In the genomic region with DNA sequence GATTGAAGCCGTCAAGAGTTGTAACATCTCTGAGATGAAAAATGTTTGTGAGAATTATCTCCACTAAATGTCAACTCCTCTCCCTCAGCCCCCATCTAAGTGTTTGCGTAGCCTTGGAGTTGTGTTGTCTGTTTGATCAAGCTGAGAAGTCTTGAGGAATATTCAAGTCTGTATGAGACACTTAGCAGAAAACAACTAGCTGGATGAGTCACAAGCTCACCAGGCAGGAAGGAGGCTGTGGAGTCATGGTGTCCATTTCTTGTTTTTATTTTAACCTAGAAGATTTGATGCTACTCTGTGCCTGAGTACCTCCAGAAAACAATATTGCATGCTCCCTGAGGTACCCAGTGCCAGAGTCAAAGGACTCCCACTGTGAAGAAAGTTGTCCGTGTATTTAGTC, we compare ENCODE assay signal across 18 cellular contexts.
A peak's percentile ranks its signal among the peaks of the same experiment; 100 is the strongest.
DNase-seq lines count a peak whose midpoint lies in the region; ATAC-seq and TF ChIP-seq lines count a peak whose summit lies in the region.
"Had no signal": no experiment of that assay in that cellular context is flagged by ENCODE, and none has a peak within 500 bp of the region (broad histone marks: within the 10 kb centered on the region; RNA-seq: fewer than 3 reads in every experiment).

No MANE protein-coding gene starts in this region.

- DNase-seq in LHCN-M2 (ENCODE audit: low read depth) (peak; percentile 17), RWPE2 (ENCODE audit: low spot score) (no peak), fibroblast of mammary gland (ENCODE audit: low read depth) (peak; percentile 3), superior temporal gyrus (ENCODE audit: extremely low spot score) (peak; percentile 22), NCI-H526 treated with DMSO at 0.1 percent for 48 hours (lab: John Stamatoyannopoulos, UW) (no peak)
- DNase-seq in activated CD4-positive, alpha-beta T cell treated with anti-CD3 and anti-CD28 coated beads, Interleukin-2, amount 10 ng/mL, durations not matched to agents 24 days and 14 days: no peak
- DNase-seq: activated effector memory CD4-positive, alpha-beta T cell treated with Interleukin-2 at 50 U/mL for 16 hours; C1 segment of cervical spinal cord; DMS 273 treated with DMSO at 0.1 percent for 48 hours; NCI-H1417 treated with DMSO at 0.1 percent for 48 hours; NCI-H510A treated with DMSO at 0.1 percent for 48 hours; SJCRH30; testis had no signal

- no peaks in the 10 kb centered on the region for H3K27me3 ChIP-seq in RWPE2 (ENCODE audit: insufficient read depth, poor library complexity, severe bottlenecking)
- H3K27me3 ChIP-seq: gastroesophageal sphincter, SJCRH30, testis had no signal

- H3K36me3 Mint-ChIP-seq in activated CD4-positive, alpha-beta T cell treated with anti-CD3 and anti-CD28 coated beads, Interleukin-2, amount 10 ng/mL, durations not matched to agents 24 days and 14 days (ENCODE audit: low read depth): no peaks in the 10 kb centered on the region

- no peaks in the 10 kb centered on the region for H3K9me3 ChIP-seq in RWPE2 (ENCODE audit: severe bottlenecking)
- H3K9me3 ChIP-seq: gastroesophageal sphincter, HAP-1, SJCRH30, testis had no signal

- no peak overlapping the region for H3K4me3 Mint-ChIP-seq in activated CD4-positive, alpha-beta T cell treated with anti-CD3 and anti-CD28 coated beads, Interleukin-2, amount 10 ng/mL, durations not matched to agents 24 days and 14 days
- H3K4me3 Mint-ChIP-seq: T-helper 2 cell treated with Interferon-gamma antibody and Interleukin-4, amounts not matched to agents 5 μg/mL and 100 μg/mL, for 36 hours had no signal

- ATAC-seq in RWPE2 (ENCODE audit: low read depth): peak; percentile 45; the same call in 1 of the 3 replicates
- ATAC-seq in HG03039 (IDR thresholded peaks at IDR 0.05; ENCODE audit: unreplicated experiment): no peak
- ATAC-seq: gastroesophageal sphincter had no signal

- intact Hi-C loops in activated CD4-positive, alpha-beta T cell treated with anti-CD3 and anti-CD28 coated beads, Interleukin-2, amount 10 ng/mL, durations not matched to agents 24 days and 14 days (cut with micrococcal nuclease): no loop called here

- no peaks in the 10 kb centered on the region for H3K4me1 Mint-ChIP-seq in activated CD4-positive, alpha-beta T cell treated with anti-CD3 and anti-CD28 coated beads, Interleukin-2, amount 10 ng/mL, durations not matched to agents 24 days and 14 days

- TF ChIP-seq CTCF in RWPE2 (IDR thresholded peaks at IDR 0.05; ENCODE audit: poor library complexity, severe bottlenecking) (no peak), fibroblast of mammary gland (conservative IDR thresholded peaks at IDR 0.05; ENCODE audit: control insufficient read depth, insufficient read depth, low read depth, low read length) (no peak)

- peaks cover 3% of the 10 kb centered on the region for H3K9me3 Mint-ChIP-seq in activated CD4-positive, alpha-beta T cell treated with anti-CD3 and anti-CD28 coated beads, Interleukin-2, amount 10 ng/mL, durations not matched to agents 24 days and 14 days
- H3K9me3 Mint-ChIP-seq: T-helper 2 cell treated with Interferon-gamma antibody and Interleukin-4, amounts not matched to agents 5 μg/mL and 100 μg/mL, for 36 hours had no signal

- no peak overlapping the region for H3K27ac Mint-ChIP-seq in activated CD4-positive, alpha-beta T cell treated with anti-CD3 and anti-CD28 coated beads, Interleukin-2, amount 10 ng/mL, durations not matched to agents 24 days and 14 days
- H3K27ac Mint-ChIP-seq: T-helper 2 cell treated with Interferon-gamma antibody and Interleukin-4, amounts not matched to agents 5 μg/mL and 100 μg/mL, for 36 hours had no signal

- peaks cover 2% of the 10 kb centered on the region for H3K27me3 Mint-ChIP-seq in activated CD4-positive, alpha-beta T cell treated with anti-CD3 and anti-CD28 coated beads, Interleukin-2, amount 10 ng/mL, durations not matched to agents 24 days and 14 days

- H3K27ac ChIP-seq in RWPE2 (ENCODE audit: poor library complexity, severe bottlenecking): no peak overlapping the region
- H3K27ac ChIP-seq: gastroesophageal sphincter, SJCRH30, skin epidermis, testis had no signal

- no peak overlapping the region for H3K4me3 ChIP-seq in RWPE2 (ENCODE audit: severe bottlenecking)
- no peak overlapping the region for H3K4me3 ChIP-seq in fibroblast of mammary gland (ENCODE audit: control insufficient read depth, low read depth, low read length)
- H3K4me3 ChIP-seq: gastroesophageal sphincter, HAP-1, SJCRH30, skin epidermis, testis had no signal

- no peaks in the 10 kb centered on the region for H3K36me3 ChIP-seq in RWPE2 (ENCODE audit: low read depth)
- H3K36me3 ChIP-seq: gastroesophageal sphincter, HAP-1, SJCRH30 had no signal

- H3K4me1 ChIP-seq in RWPE2 (ENCODE audit: insufficient read depth, poor library complexity, severe bottlenecking): no peaks in the 10 kb centered on the region
- H3K4me1 ChIP-seq: gastroesophageal sphincter, HAP-1, SJCRH30, testis had no signal

Comparison
In these comparisons a context has a peak if more than half of its experiments do, and no peak if none do; other contexts are left out.
1. DNase-seq: peak in LHCN-M2 (single experiment), fibroblast of mammary gland (single experiment) and superior temporal gyrus (single experiment); none in RWPE2 (single experiment), NCI-H526 treated with DMSO at 0.1 percent for 48 hours (single experiment) and activated CD4-positive, alpha-beta T cell treated with anti-CD3 and anti-CD28 coated beads, Interleukin-2, amount 10 ng/mL, durations not matched to agents 24 days and 14 days (single experiment).